Comparison of ENCODE assay signal across 1 cellular context in the genomic region with DNA sequence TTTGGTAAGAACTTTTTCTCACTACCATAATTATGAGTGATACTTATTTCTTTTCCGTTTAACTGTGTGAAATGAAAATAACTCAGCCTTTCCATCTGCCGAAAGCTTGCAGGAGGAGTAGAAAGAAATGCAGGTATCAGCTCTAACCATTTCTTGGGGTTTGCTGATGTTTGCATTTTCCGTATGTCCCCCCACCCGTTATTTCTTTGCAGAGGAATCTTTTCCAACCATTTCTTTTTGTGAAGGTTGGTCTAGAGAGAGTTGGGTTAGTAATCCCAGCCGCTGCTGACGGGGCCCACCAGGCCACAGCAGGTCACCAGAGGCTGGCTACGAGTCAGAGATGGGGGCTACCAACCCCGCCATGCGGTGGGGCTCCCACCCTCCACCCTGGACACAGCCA.
TF ChIP-seq lines count a peak whose summit lies in the region.

No MANE protein-coding gene starts in this region.

TF ChIP-seq in HepG2, 621 proteins besides CTCF, POLR2A, EP300 and RAD21:
- no peak for TF ChIP-seq TBX3 (IDR thresholded peaks at IDR 0.05; ENCODE audit: borderline replicate concordance)
- TF ChIP-seq MAFK (conservative IDR thresholded peaks at IDR 0.05 in 1 of 2, IDR thresholded peaks at IDR 0.05 in 1 of 2; ENCODE audit: low read length in 2 of 2) = peak in 1 of 2 experiments; percentile 61; a peak in 2 of 4 replicates
- no peak for TF ChIP-seq ZSCAN21 (CRISPR knock-in tag; IDR thresholded peaks at IDR 0.05; ENCODE audit: borderline replicate concordance)
- no peak for TF ChIP-seq KAT8 (CRISPR knock-in tag; IDR thresholded peaks at IDR 0.05)
- no peak for TF ChIP-seq ZNF124 (CRISPR knock-in tag; IDR thresholded peaks at IDR 0.05)
- TF ChIP-seq TARDBP (CRISPR knock-in tag; IDR thresholded peaks at IDR 0.05) = no peak
- no peak for TF ChIP-seq ZNF629 (CRISPR knock-in tag; conservative IDR thresholded peaks at IDR 0.05)
- TF ChIP-seq, protein P1, sequence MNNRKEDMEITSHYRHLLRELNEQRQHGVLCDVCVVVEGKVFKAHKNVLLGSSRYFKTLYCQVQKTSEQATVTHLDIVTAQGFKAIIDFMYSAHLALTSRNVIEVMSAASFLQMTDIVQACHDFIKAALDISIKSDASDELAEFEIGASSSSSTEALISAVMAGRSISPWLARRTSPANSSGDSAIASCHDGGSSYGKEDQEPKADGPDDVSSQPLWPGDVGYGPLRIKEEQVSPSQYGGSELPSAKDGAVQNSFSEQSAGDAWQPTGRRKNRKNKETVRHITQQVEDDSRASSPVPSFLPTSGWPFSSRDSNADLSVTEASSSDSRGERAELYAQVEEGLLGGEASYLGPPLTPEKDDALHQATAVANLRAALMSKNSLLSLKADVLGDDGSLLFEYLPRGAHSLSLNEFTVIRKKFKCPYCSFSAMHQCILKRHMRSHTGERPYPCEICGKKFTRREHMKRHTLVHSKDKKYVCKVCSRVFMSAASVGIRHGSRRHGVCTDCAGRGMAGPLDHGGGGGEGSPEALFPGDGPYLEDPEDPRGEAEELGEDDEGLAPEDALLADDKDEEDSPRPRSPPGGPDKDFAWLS (CRISPR knock-in tag; IDR thresholded peaks at IDR 0.05; ENCODE audit: borderline replicate concordance) = no peak
- TF ChIP-seq ZFP36L2 (CRISPR knock-in tag; IDR thresholded peaks at IDR 0.05) = no peak
- no peak for TF ChIP-seq NFE2L2 (IDR thresholded peaks at IDR 0.05; ENCODE audit: low read length)
- no peak for TF ChIP-seq MBNL3 (CRISPR knock-in tag; conservative IDR thresholded peaks at IDR 0.05)
- no peak for TF ChIP-seq PHF8 (CRISPR knock-in tag; IDR thresholded peaks at IDR 0.05)
- TF ChIP-seq MAFF (IDR thresholded peaks at IDR 0.05; ENCODE audit: low read depth, low read length) = peak; percentile 28; the same call in 1 of the 2 replicates
- no peak for TF ChIP-seq NKX3-1 (CRISPR knock-in tag; IDR thresholded peaks at IDR 0.05)
- no peak for TF ChIP-seq YY1 (IDR thresholded peaks at IDR 0.05; ENCODE audit: insufficient read depth, insufficient replicate concordance, low read depth, low read length)
TF ChIP-seq in HepG2: peak in this region for 2.
